Comparison of ENCODE assay signal across 8 cellular contexts in the genomic region with DNA sequence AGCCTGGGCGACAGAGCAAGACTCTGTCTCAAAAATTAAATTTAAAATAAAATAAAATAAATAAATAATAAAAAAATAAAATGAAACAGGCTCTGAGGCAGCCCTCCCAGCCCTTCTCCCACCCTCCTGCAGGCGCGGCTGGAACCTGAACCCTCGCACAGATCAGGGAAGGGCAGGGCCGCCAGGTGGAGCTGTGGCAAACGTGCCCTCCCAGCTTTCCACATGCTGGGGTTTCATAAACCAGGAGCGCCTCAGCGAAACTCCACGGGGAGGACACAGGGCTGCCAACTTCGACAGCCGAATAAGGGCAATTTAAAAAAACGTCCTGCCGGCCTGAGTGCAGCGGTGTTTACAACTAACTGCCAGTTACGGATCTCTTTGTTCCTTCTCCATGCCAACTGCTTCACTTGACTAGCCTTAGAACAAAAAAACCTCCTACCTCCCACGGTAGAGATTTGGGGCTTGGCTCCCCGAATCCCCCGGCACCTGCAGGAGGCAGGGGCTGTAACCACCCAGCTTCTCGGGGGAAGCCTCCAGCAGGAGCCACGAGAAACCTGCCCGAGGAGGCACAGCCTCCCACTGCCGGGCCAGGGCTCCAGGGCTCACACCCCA. TPM values are rescaled to one million over a fixed set of nuclear protein-coding genes. Genes with fewer than 3 reads are reported as not detected.
DNase-seq lines count a peak whose midpoint lies in the region; ATAC-seq and TF ChIP-seq lines count a peak whose summit lies in the region.

No MANE protein-coding gene starts in this region.

- in situ Hi-C loops in ACHN (cut with HindIII; ENCODE audit: low pct_ligation_motif_present, low pct_unique_long_range_greater_than_20kb, low sequenced_read_pairs) = no loop called here

- peak; percentile 56 to 78 (median 74) for ATAC-seq in heart right ventricle
- ATAC-seq in GM21786 (IDR thresholded peaks at IDR 0.05; ENCODE audit: unreplicated experiment) = no peak

- H2AFZ ChIP-seq in parathyroid adenoma = peak overlapping the region; percentile 8

- no peak overlapping the region for H3K9ac ChIP-seq in parathyroid adenoma

- H3K27me3 ChIP-seq in heart right ventricle (no peaks in the 10 kb centered on the region), parathyroid adenoma (ENCODE audit: control insufficient read depth, insufficient read depth, low read length) (no peaks in the 10 kb centered on the region)

- H3K4me1 ChIP-seq in heart right ventricle (peaks cover 14 to 61% (median 44%) of the 10 kb centered on the region in 9 donors), parathyroid adenoma (peaks cover 15% of the 10 kb centered on the region)

- no peak overlapping the region for H3K4me2 ChIP-seq in parathyroid adenoma (ENCODE audit: low read length)

- TF ChIP-seq CTCF in heart right ventricle (IDR thresholded peaks at IDR 0.05) (peak; percentile 51 to 79 (median 73)), parathyroid adenoma (IDR thresholded peaks at IDR 0.05) (peak; percentile 79)

- H3K9me3 ChIP-seq in heart right ventricle (no peaks in the 10 kb centered on the region), parathyroid adenoma (ENCODE audit: control insufficient read depth, low read length) (no peaks in the 10 kb centered on the region)

- 32 to 36% methylated on average over 22 of the region's 22 CpGs for WGBS in heart right ventricle, 2 donors

- peak overlapping the region in 5 of 10 donors; percentile 3 to 53 (median 20) for H3K27ac ChIP-seq in heart right ventricle
- peak overlapping the region; percentile 66 for H3K27ac ChIP-seq in parathyroid adenoma

- H3K4me3 ChIP-seq in heart right ventricle (no peak overlapping the region), parathyroid adenoma (ENCODE audit: low read depth, low read length) (no peak overlapping the region)

- peaks cover 68% of the 10 kb centered on the region for H3K79me2 ChIP-seq in parathyroid adenoma

- DNase-seq in activated gamma-delta T cell treated with Interleukin-2 at 50 U/mL for 16 hours (peak; percentile 43), activated gamma-delta T cell (lab: John Stamatoyannopoulos, UW) (no peak), amniotic epithelial cell (ENCODE audit: low read depth) (peak; percentile 70), heart right ventricle (peak; percentile 51 to 69), ACHN (no peak)

- intact Hi-C loops in heart right ventricle (cut with DNase I) = loop anchor here in 3 of 10 donors (5.0 to 10.0 kb wide), 4 partner anchors 37 to 377 kb away; partner anchors contain the start of gene ZNF444 (in 1 of the 3)

- peaks cover 0 to 37% (median 3%) of the 10 kb centered on the region in 9 donors for H3K36me3 ChIP-seq in heart right ventricle
- H3K36me3 ChIP-seq in parathyroid adenoma (ENCODE audit: control insufficient read depth, insufficient read depth, low read length) = no peaks in the 10 kb centered on the region

TF ChIP-seq in PFSK-1, 5 proteins besides CTCF, POLR2A, EP300 and RAD21:
- TF ChIP-seq FOXP2 (optimal IDR thresholded peaks at IDR 0.05; ENCODE audit: borderline replicate concordance, extremely low read depth, extremely low read length, insufficient read depth) (peak; percentile 41), TAF1 (IDR thresholded peaks at IDR 0.05; ENCODE audit: borderline replicate concordance, insufficient read depth, low read length) (no peak)

RNA-seq across cellular contexts. Expression of gene ZNF787, which starts 15.9 kb away (rescaled TPM):
- 150 TPM for polyA plus RNA-seq in PFSK-1 (2012; ENCODE audit: insufficient read length, low read depth)
- total RNA-seq in heart right ventricle = 10 to 100 TPM; 18.5 to 47.2 (median 25.7) TPM
- 10 to 100 TPM; 42.3 to 42.8 TPM for polyA plus RNA-seq in heart right ventricle

RNA-seq across cellular contexts. Expression of gene ZNF444, which starts 35.9 kb away (rescaled TPM):
- 67.4 TPM for polyA plus RNA-seq in PFSK-1 (2012; ENCODE audit: insufficient read length, low read depth)
- 10 to 100 TPM; 15.1 to 25.1 (median 22.2) TPM for total RNA-seq in heart right ventricle
- polyA plus RNA-seq in heart right ventricle = 10 to 100 TPM; 22.8 to 25.6 TPM

Comparison
In these comparisons a context has a peak if more than half of its experiments do, and no peak if none do; other contexts are left out.
1. DNase-seq: peak in activated gamma-delta T cell treated with Interleukin-2 at 50 U/mL for 16 hours (single experiment), amniotic epithelial cell (single experiment) and heart right ventricle (2 of 2); none in activated gamma-delta T cell (single experiment) and ACHN (single experiment).